7 cellular contexts compared by ENCODE assay signal in genomic region chr1:3650248-3651010, GRCh38. TPM values are rescaled to one million over a fixed set of nuclear protein-coding genes. Genes with fewer than 3 reads are reported as not detected.
DNase-seq lines count a peak whose midpoint lies in the region; ATAC-seq lines count a peak whose summit lies in the region.

No MANE protein-coding gene starts in this region.

- H3K4me3 ChIP-seq in HUES6 (ENCODE audit: low read depth, low read length) = peak overlapping the region; percentile 98

- H3K4me1 Mint-ChIP-seq in activated T-cell treated with anti-CD3 and anti-CD28 coated beads, Interleukin-2, amount 50 U/mL, for 4 hours (ENCODE audit: low read depth) = peaks cover 28% of the 10 kb centered on the region
- H3K4me1 Mint-ChIP-seq in immature natural killer cell = peaks cover 21 to 34% of the 10 kb centered on the region in 2 donors
- H3K4me1 Mint-ChIP-seq in stimulated activated effector memory CD8-positive, alpha-beta T cell treated with anti-CD3 and anti-CD28 coated beads, Interleukin-12 subunit alpha, Interleukin-12 subunit beta, amount 100 ng/mL, for 72 hours = peaks cover 18% of the 10 kb centered on the region

- H3K36me3 Mint-ChIP-seq in activated T-cell treated with anti-CD3 and anti-CD28 coated beads, Interleukin-2, amount 50 U/mL, for 4 hours (ENCODE audit: insufficient read depth) = peaks cover 4% of the 10 kb centered on the region
- peaks cover 0 to 6% (median 3%) of the 10 kb centered on the region in 3 donors for H3K36me3 Mint-ChIP-seq in immature natural killer cell
- peaks cover 24% of the 10 kb centered on the region for H3K36me3 Mint-ChIP-seq in stimulated activated effector memory CD8-positive, alpha-beta T cell treated with anti-CD3 and anti-CD28 coated beads, Interleukin-12 subunit alpha, Interleukin-12 subunit beta, amount 100 ng/mL, for 72 hours

- H3K9me3 Mint-ChIP-seq in activated T-cell treated with anti-CD3 and anti-CD28 coated beads, Interleukin-2, amount 50 U/mL, for 4 hours = no peaks in the 10 kb centered on the region
- H3K9me3 Mint-ChIP-seq in immature natural killer cell = no peaks in the 10 kb centered on the region
- no peaks in the 10 kb centered on the region for H3K9me3 Mint-ChIP-seq in stimulated activated effector memory CD8-positive, alpha-beta T cell treated with anti-CD3 and anti-CD28 coated beads, Interleukin-12 subunit alpha, Interleukin-12 subunit beta, amount 100 ng/mL, for 72 hours

- peak overlapping the region; percentile 83 for H3K4me3 Mint-ChIP-seq in activated T-cell treated with anti-CD3 and anti-CD28 coated beads, Interleukin-2, amount 50 U/mL, for 4 hours
- peak overlapping the region; percentile 81 to 88 (median 82) for H3K4me3 Mint-ChIP-seq in immature natural killer cell
- peak overlapping the region; percentile 72 for H3K4me3 Mint-ChIP-seq in stimulated activated effector memory CD8-positive, alpha-beta T cell treated with anti-CD3 and anti-CD28 coated beads, Interleukin-12 subunit alpha, Interleukin-12 subunit beta, amount 100 ng/mL, for 72 hours

- peaks cover 55% of the 10 kb centered on the region for H3K27me3 ChIP-seq in HUES6 (ENCODE audit: control insufficient read depth, insufficient read depth, low read length)

- no peaks in the 10 kb centered on the region for H3K9me3 ChIP-seq in HUES6 (ENCODE audit: control insufficient read depth, insufficient read depth, low read depth, low read length)

- no peak overlapping the region for H3K27ac ChIP-seq in HUES6 (ENCODE audit: low read depth, low read length)

- H3K27ac Mint-ChIP-seq in immature natural killer cell = peak overlapping the region in 4 of 6 donors; percentile 4 to 84 (median 54)
- peak overlapping the region; percentile 84 for H3K27ac Mint-ChIP-seq in stimulated activated effector memory CD8-positive, alpha-beta T cell treated with anti-CD3 and anti-CD28 coated beads, Interleukin-12 subunit alpha, Interleukin-12 subunit beta, amount 100 ng/mL, for 72 hours

- peaks cover 15% of the 10 kb centered on the region for H3K36me3 ChIP-seq in HUES6 (ENCODE audit: control insufficient read depth, insufficient read depth, low read length)

- no peak for DNase-seq in activated T-cell treated with anti-CD3 and anti-CD28 coated beads, Interleukin-2, amount 50 U/mL, for 4 hours
- no peak for DNase-seq in immature natural killer cell
- no peak for DNase-seq in stimulated activated effector memory CD8-positive, alpha-beta T cell treated with anti-CD3 and anti-CD28 coated beads, Interleukin-12 subunit alpha, Interleukin-12 subunit beta, amount 100 ng/mL, for 72 hours (ENCODE audit: low spot score in 2 of 2)
- DNase-seq in stimulated activated CD4-positive, alpha-beta T cell treated with anti-CD3 and anti-CD28 coated beads, Interleukin-2, amount 100 ng/mL, for 48 hours = no peak

- ATAC-seq in activated T-cell treated with anti-CD3 and anti-CD28 coated beads, Interleukin-2, amount 50 U/mL, for 4 hours = no peak
- ATAC-seq in stimulated activated effector memory CD8-positive, alpha-beta T cell treated with anti-CD3 and anti-CD28 coated beads, Interleukin-12 subunit alpha, Interleukin-12 subunit beta, amount 100 ng/mL, for 72 hours = no peak
- no peak for ATAC-seq in GM21737 (IDR thresholded peaks at IDR 0.05; ENCODE audit: unreplicated experiment)
- no peak for ATAC-seq in activated CD4-positive, CD25-positive, alpha-beta regulatory T cell treated with anti-CD3 and anti-CD28 coated beads, Interleukin-2, amount 50 U/mL, for 24 hours

- peaks cover 11% of the 10 kb centered on the region for H3K4me1 ChIP-seq in HUES6 (ENCODE audit: control insufficient read depth, insufficient read depth, low read length)

- peaks cover 31% of the 10 kb centered on the region for H3K27me3 Mint-ChIP-seq in activated T-cell treated with anti-CD3 and anti-CD28 coated beads, Interleukin-2, amount 50 U/mL, for 4 hours (ENCODE audit: low read depth)
- H3K27me3 Mint-ChIP-seq in immature natural killer cell (ENCODE audit: low read depth in 3 of 3) = peaks cover 13 to 18% (median 16%) of the 10 kb centered on the region in 3 donors

- H3K9ac ChIP-seq in HUES6 (ENCODE audit: low read length) = no peak overlapping the region

RNA-seq across cellular contexts. Expression of gene WRAP73, which starts 0.5 kb away (rescaled TPM):
- total RNA-seq in activated T-cell treated with anti-CD3 and anti-CD28 coated beads, Interleukin-2, amount 50 U/mL, for 4 hours = 10 to 100 TPM; 32.7 to 36.3 (median 34.5) TPM
- 10 to 100 TPM; 19.9 to 26.8 (median 21.1) TPM for polyA plus RNA-seq in immature natural killer cell

RNA-seq across cellular contexts. Expression of gene TP73, which starts 1.9 kb away (rescaled TPM):
- total RNA-seq in activated T-cell treated with anti-CD3 and anti-CD28 coated beads, Interleukin-2, amount 50 U/mL, for 4 hours = under 1 TPM; 0.05 to 0.16 (median 0.08) TPM
- polyA plus RNA-seq in immature natural killer cell = not detected

RNA-seq across cellular contexts. Expression of gene TPRG1L, which starts 25.6 kb away (rescaled TPM):
- total RNA-seq in activated T-cell treated with anti-CD3 and anti-CD28 coated beads, Interleukin-2, amount 50 U/mL, for 4 hours = 10 to 100 TPM; 15.0 to 17.6 (median 16.0) TPM
- 10 to 100 TPM; 36.2 to 43.4 (median 40.3) TPM for polyA plus RNA-seq in immature natural killer cell

RNA-seq across cellular contexts. Expression of gene MEGF6, which starts 39.1 kb away (rescaled TPM):
- total RNA-seq in activated T-cell treated with anti-CD3 and anti-CD28 coated beads, Interleukin-2, amount 50 U/mL, for 4 hours = under 1 TPM; 0.43 to 0.98 (median 0.84) TPM
- under 1 TPM in 1 of 3 donors, not detected in 2; 0.08 TPM for polyA plus RNA-seq in immature natural killer cell
